9 cellular contexts compared by ENCODE assay signal in genomic region chr16:68079616-68080344, GRCh38. TPM values are rescaled to one million over a fixed set of nuclear protein-coding genes. Genes with fewer than 3 reads are reported as not detected.
A peak's percentile ranks its signal among the peaks of the same experiment; 100 is the strongest.
DNase-seq lines count a peak whose midpoint lies in the region; ATAC-seq, FAIRE-seq and TF ChIP-seq lines count a peak whose summit lies in the region.
"Had no signal": no experiment of that assay in that cellular context is flagged by ENCODE, and none has a peak within 500 bp of the region (broad histone marks: within the 10 kb centered on the region; RNA-seq: fewer than 3 reads in every experiment).

No MANE protein-coding gene starts in this region.

- H3K27ac Mint-ChIP-seq in naive thymus-derived CD4-positive, alpha-beta T cell = peak overlapping the region; percentile 85 to 95 (median 93)
- peak overlapping the region; percentile 87 to 99 for H3K27ac Mint-ChIP-seq in stimulated activated naive CD8-positive, alpha-beta T cell treated with anti-CD3 and anti-CD28 coated beads, Interleukin-15, amount 100 ng/mL, for 72 hours

- FAIRE-seq in frontal cortex (lab: Jason Lieb, UNC) = no peak
- FAIRE-seq: endometrium had no signal

- H3K4me1 Mint-ChIP-seq in naive thymus-derived CD4-positive, alpha-beta T cell = peaks cover 70 to 91% (median 85%) of the 10 kb centered on the region in 7 donors
- H3K4me1 Mint-ChIP-seq in stimulated activated naive CD8-positive, alpha-beta T cell treated with anti-CD3 and anti-CD28 coated beads, Interleukin-15, amount 100 ng/mL, for 72 hours = peaks cover 92% of the 10 kb centered on the region

- peak; percentile 47 for DNase-seq in GM12865 (ENCODE audit: low read depth)
- DNase-seq in activated CD4-positive, CD25-positive, alpha-beta regulatory T cell (lab: John Stamatoyannopoulos, UW) = peak in 3 of 4 experiments; percentile 14 to 48 (median 44)
- DNase-seq in naive thymus-derived CD4-positive, alpha-beta T cell = peak in 8 of 9 donors; percentile 56 to 83 (median 68)
- peak; percentile 74 to 88 for DNase-seq in stimulated activated naive CD8-positive, alpha-beta T cell treated with anti-CD3 and anti-CD28 coated beads, Interleukin-15, amount 100 ng/mL, for 72 hours
- no peak for DNase-seq in frontal cortex (ENCODE audit: low spot score in 2 of 2)

- intact Hi-C loops in naive thymus-derived CD4-positive, alpha-beta T cell (cut with micrococcal nuclease) = loop anchor here (1.0 to 10.0 kb wide), 5 partner anchors 9 to 1255 kb away; partner anchors contain the start of genes COG8 (in 1 of the 2), CTCF (in 1 of the 2), DDX28 (in 1 of the 2) and DUS2 (in 1 of the 2)

- H3K36me3 Mint-ChIP-seq in naive thymus-derived CD4-positive, alpha-beta T cell = peaks cover 7 to 32% (median 11%) of the 10 kb centered on the region in 5 donors

- ATAC-seq in naive thymus-derived CD4-positive, alpha-beta T cell = peak; percentile 68
- ATAC-seq in stimulated activated naive CD8-positive, alpha-beta T cell treated with anti-CD3 and anti-CD28 coated beads, Interleukin-15, amount 100 ng/mL, for 72 hours = peak; percentile 67
- ATAC-seq in HG03175 (IDR thresholded peaks at IDR 0.05; ENCODE audit: unreplicated experiment) (no peak), GM19328 (IDR thresholded peaks at IDR 0.05; ENCODE audit: unreplicated experiment) (no peak)

- peaks cover 0 to 7% (median 0%) of the 10 kb centered on the region in 3 experiments for H3K36me3 ChIP-seq in naive thymus-derived CD4-positive, alpha-beta T cell (ENCODE audit: control insufficient read depth in 2 of 3, insufficient read depth in 3 of 3, low read length in 3 of 3)

- H3K27me3 ChIP-seq in naive thymus-derived CD4-positive, alpha-beta T cell (ENCODE audit: control insufficient read depth in 2 of 2, insufficient read depth in 2 of 2, low read length in 2 of 2) = no peaks in the 10 kb centered on the region

- H3K27ac ChIP-seq in cingulate gyrus (ENCODE audit: low read depth, low read length) = peak overlapping the region; percentile 88
- peak overlapping the region; percentile 76 for H3K27ac ChIP-seq in naive thymus-derived CD4-positive, alpha-beta T cell (ENCODE audit: low read depth, low read length)

- H3K9me3 ChIP-seq in naive thymus-derived CD4-positive, alpha-beta T cell (ENCODE audit: control insufficient read depth in 2 of 3, low read length in 3 of 3) = no peaks in the 10 kb centered on the region

- no peaks in the 10 kb centered on the region for H3K27me3 Mint-ChIP-seq in naive thymus-derived CD4-positive, alpha-beta T cell
- H3K27me3 Mint-ChIP-seq in stimulated activated naive CD8-positive, alpha-beta T cell treated with anti-CD3 and anti-CD28 coated beads, Interleukin-15, amount 100 ng/mL, for 72 hours = no peaks in the 10 kb centered on the region

- POLR2A ChIA-PET in naive thymus-derived CD4-positive, alpha-beta T cell (lab: Charles Lee) = interaction anchor here (0.6 to 12.7 kb wide), 11 partner anchors 11 to 338 kb away, joined by 3 to 300 read pairs (median 5); partner anchors contain the start of gene DPEP2

- peaks cover 83 to 87% of the 10 kb centered on the region in 2 donors for H3K4me1 ChIP-seq in naive thymus-derived CD4-positive, alpha-beta T cell (ENCODE audit: control insufficient read depth in 2 of 2, insufficient read depth in 2 of 2, low read length in 2 of 2)

- CTCF ChIA-PET in naive thymus-derived CD4-positive, alpha-beta T cell (lab: Charles Lee) = interaction anchor here (0.8 to 6.8 kb wide), 4 partner anchors 9 to 162 kb away, joined by 3 to 57 read pairs (median 9); no protein-coding TSS in a partner anchor

- no peak for TF ChIP-seq CTCF in GM12865 (IDR thresholded peaks at IDR 0.05; ENCODE audit: insufficient read depth, low read depth, low read length, missing control alignments)

- H3K9me3 Mint-ChIP-seq in naive thymus-derived CD4-positive, alpha-beta T cell = no peaks in the 10 kb centered on the region
- H3K9me3 Mint-ChIP-seq in stimulated activated naive CD8-positive, alpha-beta T cell treated with anti-CD3 and anti-CD28 coated beads, Interleukin-15, amount 100 ng/mL, for 72 hours = no peaks in the 10 kb centered on the region

- peak overlapping the region; percentile 55 to 86 (median 80) for H3K4me3 Mint-ChIP-seq in naive thymus-derived CD4-positive, alpha-beta T cell
- H3K4me3 Mint-ChIP-seq in stimulated activated naive CD8-positive, alpha-beta T cell treated with anti-CD3 and anti-CD28 coated beads, Interleukin-15, amount 100 ng/mL, for 72 hours = peak overlapping the region; percentile 66 to 79

- no peak overlapping the region for H3K4me3 ChIP-seq in GM12865 (ENCODE audit: low read depth, low read length)
- H3K4me3 ChIP-seq in naive thymus-derived CD4-positive, alpha-beta T cell (ENCODE audit: low read length) = peak overlapping the region; percentile 44

RNA-seq across cellular contexts. Expression of gene NFATC3, which starts 5.4 kb away (rescaled TPM):
- 100 to 1,000 TPM; 120 to 151 (median 147) TPM for total RNA-seq in naive thymus-derived CD4-positive, alpha-beta T cell
- 100 to 1,000 TPM in 1 of 2 donors, 10 to 100 TPM in 1; 75.8 to 109 TPM for polyA plus RNA-seq in naive thymus-derived CD4-positive, alpha-beta T cell
- 21.6 TPM for total RNA-seq in frontal cortex

RNA-seq across cellular contexts. Expression of gene DUS2, which starts 56.7 kb away (rescaled TPM):
- 10 to 100 TPM; 13.6 to 25.9 (median 18.3) TPM for total RNA-seq in naive thymus-derived CD4-positive, alpha-beta T cell
- 10 to 100 TPM in 1 of 2 donors, 1 to 10 TPM in 1; 8.7 to 13.7 TPM for polyA plus RNA-seq in naive thymus-derived CD4-positive, alpha-beta T cell
- 11.0 TPM for total RNA-seq in frontal cortex

RNA-seq across cellular contexts. Expression of gene DDX28, which starts 56.7 kb away (rescaled TPM):
- total RNA-seq in naive thymus-derived CD4-positive, alpha-beta T cell = 10 to 100 TPM; 15.5 to 19.9 (median 19.1) TPM
- 10 to 100 TPM; 52.1 to 67.7 TPM for polyA plus RNA-seq in naive thymus-derived CD4-positive, alpha-beta T cell
- 13.5 TPM for total RNA-seq in frontal cortex

Comparison
In these comparisons a context has a peak if more than half of its experiments do, and no peak if none do; other contexts are left out.
1. DNase-seq: peak in GM12865 (single experiment), activated CD4-positive, CD25-positive, alpha-beta regulatory T cell (3 of 4), naive thymus-derived CD4-positive, alpha-beta T cell (8 of 9) and stimulated activated naive CD8-positive, alpha-beta T cell treated with anti-CD3 and anti-CD28 coated beads, Interleukin-15, amount 100 ng/mL, for 72 hours (2 of 2); none in frontal cortex (0 of 2).
2. ATAC-seq: peak in naive thymus-derived CD4-positive, alpha-beta T cell (single experiment) and stimulated activated naive CD8-positive, alpha-beta T cell treated with anti-CD3 and anti-CD28 coated beads, Interleukin-15, amount 100 ng/mL, for 72 hours (single experiment); none in HG03175 (single experiment) and GM19328 (single experiment).